24 cellular contexts compared by ENCODE assay signal in genomic region chr17:36506249-36506826, GRCh38.
"Had no signal": no experiment of that assay in that cellular context is flagged by ENCODE, and none has a peak within 500 bp of the region (broad histone marks: within the 10 kb centered on the region; RNA-seq: fewer than 3 reads in every experiment).

No MANE protein-coding gene starts in this region.

- H3K4me3 Mint-ChIP-seq: dendritic cell treated with granulocyte-macrophage colony-stimulating factor and Interleukin-4, amounts not matched to agents 40 ng/mL and 50 ng/mL, for 4 days; effector memory CD8-positive, alpha-beta T cell; naive thymus-derived CD8-positive, alpha-beta T cell had no signal

- H3K4me1 ChIP-seq: esophagus squamous epithelium, gastroesophageal sphincter, psoas muscle, spleen, stomach, transverse colon had no signal

- H3K79me2 ChIP-seq: hepatocyte had no signal

- H3K9me3 Mint-ChIP-seq: dendritic cell treated with granulocyte-macrophage colony-stimulating factor and Interleukin-4, amounts not matched to agents 40 ng/mL and 50 ng/mL, for 4 days; effector memory CD8-positive, alpha-beta T cell; naive thymus-derived CD8-positive, alpha-beta T cell had no signal

- H3K4me3 ChIP-seq: esophagus squamous epithelium, gastroesophageal sphincter, hepatocyte, psoas muscle, spleen, stomach, thoracic aorta, transverse colon had no signal

- ATAC-seq: effector memory CD8-positive, alpha-beta T cell; gastroesophageal sphincter; naive thymus-derived CD8-positive, alpha-beta T cell; psoas muscle; sciatic nerve had no signal

- H3K9me3 ChIP-seq: esophagus squamous epithelium, gastroesophageal sphincter, neutrophil, psoas muscle, spleen, stomach, thoracic aorta, transverse colon had no signal

- DNase-seq: effector memory CD8-positive, alpha-beta T cell; esophagus squamous epithelium; foreskin fibroblast; head of caudate nucleus; kidney glomerular epithelial cell; mesendoderm; naive thymus-derived CD8-positive, alpha-beta T cell; psoas muscle; retina; spleen; stimulated activated CD4-positive, alpha-beta T cell treated with anti-CD3 and anti-CD28 coated beads, Interleukin-15, amount 100 ng/mL, for 24 hours; stimulated activated CD4-positive, alpha-beta T cell treated with anti-CD3 and anti-CD28 coated beads, Interleukin-1b, Interleukin-23, amount 100 ng/mL, for 48 hours; stimulated activated CD4-positive, alpha-beta T cell treated with anti-CD3 and anti-CD28 coated beads, Interleukin-4, amount 100 ng/mL, for 24 hours; stimulated activated naive CD4-positive, alpha-beta T cell; stomach; substantia nigra; transverse colon had no signal

- H3K27ac Mint-ChIP-seq: dendritic cell treated with granulocyte-macrophage colony-stimulating factor and Interleukin-4, amounts not matched to agents 40 ng/mL and 50 ng/mL, for 4 days; effector memory CD8-positive, alpha-beta T cell had no signal

- H3K27me3 ChIP-seq: esophagus squamous epithelium, gastroesophageal sphincter, hepatocyte, neutrophil, spleen, stomach, transverse colon had no signal

- H3K4me2 ChIP-seq: hepatocyte had no signal

- FAIRE-seq: colon had no signal

- H3K27me3 Mint-ChIP-seq: dendritic cell treated with granulocyte-macrophage colony-stimulating factor and Interleukin-4, amounts not matched to agents 40 ng/mL and 50 ng/mL, for 4 days; effector memory CD8-positive, alpha-beta T cell; naive thymus-derived CD8-positive, alpha-beta T cell had no signal

- H2AFZ ChIP-seq: hepatocyte had no signal

- H3K27ac ChIP-seq: esophagus squamous epithelium, gastroesophageal sphincter, hepatocyte, neutrophil, psoas muscle, spleen, stomach, thoracic aorta, transverse colon had no signal
